ENCODE assay signal across 19 cellular contexts in genomic region chr19:34131100-34131499, GRCh38.
DNase-seq lines count a peak whose midpoint lies in the region; ATAC-seq, FAIRE-seq and TF ChIP-seq lines count a peak whose summit lies in the region.
"Had no signal": no experiment of that assay in that cellular context is flagged by ENCODE, and none has a peak within 500 bp of the region (broad histone marks: within the 10 kb centered on the region; RNA-seq: fewer than 3 reads in every experiment).

No MANE protein-coding gene starts in this region.

- H3K4me3 ChIP-seq in fibroblast of mammary gland (ENCODE audit: control insufficient read depth, low read depth, low read length): no peak overlapping the region
- H3K4me3 ChIP-seq: BLaER1 treated with 17β-estradiol and CSF1 and Interleukin-3, amounts not matched to agents 10 nM and 100 nM; PC-9 had no signal

- peak; percentile 20 for FAIRE-seq in urothelium cell line (lab: Jason Lieb, UNC)

- TF ChIP-seq CTCF in fibroblast of mammary gland (conservative IDR thresholded peaks at IDR 0.05; ENCODE audit: control insufficient read depth, insufficient read depth, low read depth, low read length): no peak

- DNase-seq in ELR (ENCODE audit: low read depth): peak; percentile 46
- DNase-seq in RKO (ENCODE audit: low spot score): peak; percentile 34
- peak; percentile 10 for DNase-seq in fibroblast of mammary gland (ENCODE audit: low read depth)
- DNase-seq in urothelium cell line (ENCODE audit: low spot score): no peak
- DNase-seq in NCI-H82 treated with DMSO at 0.1 percent for 48 hours (lab: John Stamatoyannopoulos, UW; ENCODE audit: unreplicated experiment): no peak
- DNase-seq in NCI-H526 (lab: John Stamatoyannopoulos, UW): no peak
- DNase-seq: CD4-positive, alpha-beta memory T cell; DMS153; GF-D8; H9; KG1; NCI-H1092 treated with DMSO at 0.1 percent for 48 hours; NCI-H1436 treated with DMSO at 0.1 percent for 48 hours; NCI-H1930; PC-9; SIG-M5; SK-N-SH had no signal

- no peak for ATAC-seq in GM19023 (IDR thresholded peaks at IDR 0.05; ENCODE audit: unreplicated experiment)

Comparison
In these comparisons a context has a peak if more than half of its experiments do, and no peak if none do; other contexts are left out.
1. DNase-seq: peak in ELR (single experiment), RKO (single experiment) and fibroblast of mammary gland (single experiment); none in urothelium cell line (single experiment), NCI-H82 treated with DMSO at 0.1 percent for 48 hours (single experiment) and NCI-H526 (0 of 2).